Comparison of ENCODE assay signal across 11 cellular contexts in the genomic region with DNA sequence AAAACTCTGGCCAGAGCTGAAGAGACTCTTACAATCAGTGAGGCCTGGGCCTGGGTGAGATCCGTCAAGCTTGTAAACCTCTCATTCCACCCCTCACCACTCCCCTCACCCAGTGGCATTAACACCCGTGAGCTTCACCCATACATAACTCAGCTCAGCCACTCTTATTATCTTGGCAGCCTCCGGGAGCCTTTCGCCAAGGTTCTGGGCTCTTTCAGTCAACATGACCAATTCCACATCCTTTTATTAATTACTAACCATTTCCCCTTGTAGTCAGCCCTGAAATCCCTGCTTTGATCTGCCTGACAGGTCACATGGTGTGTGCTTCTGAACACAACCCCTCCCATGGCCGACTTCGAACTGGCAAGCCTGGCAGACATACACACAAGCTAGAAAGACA.
A peak's percentile ranks its signal among the peaks of the same experiment; 100 is the strongest.
DNase-seq lines count a peak whose midpoint lies in the region; ATAC-seq and TF ChIP-seq lines count a peak whose summit lies in the region.
"Had no signal": no experiment of that assay in that cellular context is flagged by ENCODE, and none has a peak within 500 bp of the region (broad histone marks: within the 10 kb centered on the region; RNA-seq: fewer than 3 reads in every experiment).

No MANE protein-coding gene starts in this region.

- H3K9me3 ChIP-seq in SK-N-SH = no peaks in the 10 kb centered on the region

- H3K4me1 ChIP-seq in SK-N-SH (ENCODE audit: control insufficient read depth in 1 of 2, insufficient read depth in 2 of 2, low read depth in 1 of 2, low read length in 1 of 2) = no peaks in the 10 kb centered on the region

- DNase-seq in NCI-H2227 (lab: John Stamatoyannopoulos, UW; ENCODE audit: unreplicated experiment) (peak; percentile 9), NCI-H2227 treated with DMSO at 0.1 percent for 48 hours (lab: John Stamatoyannopoulos, UW) (no peak), SK-N-SH (no peak), foreskin melanocyte (peak; percentile 80), NCI-H1694 treated with DMSO at 0.1 percent for 48 hours (lab: John Stamatoyannopoulos, UW) (no peak), hypothalamus (lab: John Stamatoyannopoulos, UW) (no peak)
- no peak for DNase-seq in stimulated activated naive CD8-positive, alpha-beta T cell treated with anti-CD3 and anti-CD28 coated beads, Interleukin-15, amount 100 ng/mL, for 72 hours
- no peak for DNase-seq in stimulated activated naive CD4-positive, alpha-beta T cell treated with Interleukin-2 at 50 U/mL for 16 hours (lab: John Stamatoyannopoulos, UW)
- DNase-seq: dorsolateral prefrontal cortex, NCI-H510A treated with DMSO at 0.1 percent for 48 hours had no signal

- H3K9ac ChIP-seq in SK-N-SH = no peak overlapping the region

- CTCF ChIA-PET in SK-N-SH (lab: Yijun Ruan, JAX) = interaction anchor here (0.9 kb wide), 1 partner anchor 12 kb away, joined by 4 read pairs; no protein-coding TSS in a partner anchor

- no peak overlapping the region for H3K27ac Mint-ChIP-seq in stimulated activated naive CD8-positive, alpha-beta T cell treated with anti-CD3 and anti-CD28 coated beads, Interleukin-15, amount 100 ng/mL, for 72 hours
- H3K27ac Mint-ChIP-seq: mesothelial cell of epicardium had no signal

- no peaks in the 10 kb centered on the region for H4K20me1 ChIP-seq in SK-N-SH (ENCODE audit: insufficient read depth)

- no peak overlapping the region for H3K4me3 Mint-ChIP-seq in stimulated activated naive CD8-positive, alpha-beta T cell treated with anti-CD3 and anti-CD28 coated beads, Interleukin-15, amount 100 ng/mL, for 72 hours
- H3K4me3 Mint-ChIP-seq: mesothelial cell of epicardium had no signal

- no peaks in the 10 kb centered on the region for H3F3A ChIP-seq in SK-N-SH (replicated peaks; ENCODE audit: insufficient read depth)

- no peaks in the 10 kb centered on the region for H3K4me1 Mint-ChIP-seq in stimulated activated naive CD8-positive, alpha-beta T cell treated with anti-CD3 and anti-CD28 coated beads, Interleukin-15, amount 100 ng/mL, for 72 hours

- H3K27me3 Mint-ChIP-seq in stimulated activated naive CD8-positive, alpha-beta T cell treated with anti-CD3 and anti-CD28 coated beads, Interleukin-15, amount 100 ng/mL, for 72 hours = peaks cover 17% of the 10 kb centered on the region

- WGBS in SK-N-SH (ENCODE audit: low lambda C conversion rate) = 38% methylated on average over 6 of the region's 6 CpGs

- H3K36me3 ChIP-seq in SK-N-SH (replicated peaks in 1 of 2; ENCODE audit: control insufficient read depth in 1 of 2, insufficient read depth in 2 of 2, low read length in 1 of 2) = no peaks in the 10 kb centered on the region

- ATAC-seq in stimulated activated naive CD8-positive, alpha-beta T cell treated with anti-CD3 and anti-CD28 coated beads, Interleukin-15, amount 100 ng/mL, for 72 hours = peak; percentile 68

- H2AFZ ChIP-seq in SK-N-SH (ENCODE audit: low read depth) = peak overlapping the region; percentile 38; the same call in 1 of the 2 replicates

- peak overlapping the region in 1 of 2 experiments; percentile 53; a peak in 2 of 4 replicates for H3K27ac ChIP-seq in SK-N-SH (ENCODE audit: low read depth in 2 of 2, low read length in 1 of 2)
- H3K27ac ChIP-seq: dorsolateral prefrontal cortex had no signal

- no peaks in the 10 kb centered on the region for H3K79me2 ChIP-seq in SK-N-SH (ENCODE audit: insufficient read depth)

- no peak for TF ChIP-seq CTCF in SK-N-SH (IDR thresholded peaks at IDR 0.05)

- no peaks in the 10 kb centered on the region for H3K27me3 ChIP-seq in SK-N-SH (ENCODE audit: insufficient read depth)

- TF ChIP-seq EP300 in SK-N-SH (IDR thresholded peaks at IDR 0.05; ENCODE audit: borderline replicate concordance in 1 of 2, low read depth in 1 of 2, low read length in 1 of 2) = no peak

- H3K9me2 ChIP-seq in SK-N-SH = no peaks in the 10 kb centered on the region

- POLR2A ChIA-PET in SK-N-SH (lab: Yijun Ruan, JAX) = no interaction called here

- H3K9me3 Mint-ChIP-seq in stimulated activated naive CD8-positive, alpha-beta T cell treated with anti-CD3 and anti-CD28 coated beads, Interleukin-15, amount 100 ng/mL, for 72 hours = no peaks in the 10 kb centered on the region

- H3K4me3 ChIP-seq in SK-N-SH (ENCODE audit: low read depth in 2 of 2, low read length in 1 of 2) = no peak overlapping the region
- H3K4me3 ChIP-seq: dorsolateral prefrontal cortex had no signal

- H3K4me2 ChIP-seq in SK-N-SH = no peak overlapping the region

- TF ChIP-seq RAD21 in SK-N-SH (IDR thresholded peaks at IDR 0.05; ENCODE audit: low read length) = no peak

TF ChIP-seq in SK-N-SH, 30 proteins besides CTCF, POLR2A, EP300 and RAD21:
- no peak for TF ChIP-seq FOXM1 (IDR thresholded peaks at IDR 0.05; ENCODE audit: low read depth)
- TF ChIP-seq, protein P1, sequence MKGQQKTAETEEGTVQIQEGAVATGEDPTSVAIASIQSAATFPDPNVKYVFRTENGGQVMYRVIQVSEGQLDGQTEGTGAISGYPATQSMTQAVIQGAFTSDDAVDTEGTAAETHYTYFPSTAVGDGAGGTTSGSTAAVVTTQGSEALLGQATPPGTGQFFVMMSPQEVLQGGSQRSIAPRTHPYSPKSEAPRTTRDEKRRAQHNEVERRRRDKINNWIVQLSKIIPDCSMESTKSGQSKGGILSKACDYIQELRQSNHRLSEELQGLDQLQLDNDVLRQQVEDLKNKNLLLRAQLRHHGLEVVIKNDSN (IDR thresholded peaks at IDR 0.05; ENCODE audit: borderline replicate concordance, low read depth) = peak; percentile 55; the same call in 1 of the 2 replicates

Comparison
In these comparisons a context has a peak if more than half of its experiments do, and no peak if none do; other contexts are left out.
1. DNase-seq: peak in NCI-H2227 (single experiment) and foreskin melanocyte (single experiment); none in NCI-H2227 treated with DMSO at 0.1 percent for 48 hours (single experiment), SK-N-SH (single experiment), stimulated activated naive CD8-positive, alpha-beta T cell treated with anti-CD3 and anti-CD28 coated beads, Interleukin-15, amount 100 ng/mL, for 72 hours (0 of 2), NCI-H1694 treated with DMSO at 0.1 percent for 48 hours (single experiment), hypothalamus (0 of 51) and stimulated activated naive CD4-positive, alpha-beta T cell treated with Interleukin-2 at 50 U/mL for 16 hours (single experiment).